Comparison of ENCODE assay signal across 16 cellular contexts in the genomic region with DNA sequence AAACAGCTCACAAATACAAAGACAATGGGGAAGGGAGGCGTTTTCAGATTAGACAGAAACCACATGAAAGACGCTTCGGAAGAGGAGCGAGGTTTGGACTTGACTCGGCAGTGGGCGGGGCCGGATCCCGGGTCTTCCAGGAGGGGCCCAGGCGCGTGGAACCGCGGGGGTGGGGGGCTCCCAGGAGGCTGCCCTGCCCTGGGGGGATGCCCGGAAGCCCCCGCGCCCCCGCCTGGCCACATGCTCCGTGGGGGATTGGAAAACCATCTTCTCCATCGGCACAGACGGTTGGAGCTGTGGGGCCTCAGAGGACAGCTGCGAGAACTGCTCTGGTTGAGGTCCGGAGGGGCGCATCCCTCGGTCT.
DNase-seq lines count a peak whose midpoint lies in the region; ATAC-seq and TF ChIP-seq lines count a peak whose summit lies in the region.
"Had no signal": no experiment of that assay in that cellular context is flagged by ENCODE, and none has a peak within 500 bp of the region (broad histone marks: within the 10 kb centered on the region; RNA-seq: fewer than 3 reads in every experiment).

No MANE protein-coding gene starts in this region.

- CTCF ChIA-PET in CD8-positive, alpha-beta T cell (lab: Charles Lee) = interaction anchor here (0.7 kb wide), 1 partner anchor 14 kb away, joined by 3 read pairs; no protein-coding TSS in a partner anchor

- no peak overlapping the region for H2BK5ac ChIP-seq in mesenchymal stem cell (ENCODE audit: low read depth, low read length, poor library complexity, severe bottlenecking)

- H3K9ac ChIP-seq in mesenchymal stem cell (ENCODE audit: low read length) = no peak overlapping the region

- peak overlapping the region; percentile 12 for H3K4me3 ChIP-seq in CD8-positive, alpha-beta T cell (ENCODE audit: low read depth, low read length)
- H3K4me3 ChIP-seq in mesenchymal stem cell (ENCODE audit: insufficient read depth in 1 of 2, low read depth in 1 of 2, low read length in 2 of 2) = no peak overlapping the region
- H3K4me3 ChIP-seq: colonic mucosa, HAP-1 had no signal

- WGBS in mesenchymal stem cell = 86% methylated on average over 23 of the region's 23 CpGs

- H2AK5ac ChIP-seq in mesenchymal stem cell (ENCODE audit: low read length, severe bottlenecking) = no peak overlapping the region

- TF ChIP-seq CTCF in CD8-positive, alpha-beta T cell (IDR thresholded peaks at IDR 0.05) = no peak

- H3K27ac Mint-ChIP-seq in CD8-positive, alpha-beta T cell = no peak overlapping the region
- no peak overlapping the region for H3K27ac Mint-ChIP-seq in activated naive CD4-positive, alpha-beta T cell treated with anti-CD3 and anti-CD28 coated beads, Interleukin-2, amount 50 U/mL, for 24 hours

- no peak overlapping the region for H4K91ac ChIP-seq in mesenchymal stem cell (ENCODE audit: low read length)

- H3K4me1 Mint-ChIP-seq in CD8-positive, alpha-beta T cell (ENCODE audit: low read depth) = peaks cover 56% of the 10 kb centered on the region
- H3K4me1 Mint-ChIP-seq in activated naive CD4-positive, alpha-beta T cell treated with anti-CD3 and anti-CD28 coated beads, Interleukin-2, amount 50 U/mL, for 24 hours = peaks cover 32% of the 10 kb centered on the region

- no peak overlapping the region for H2AFZ ChIP-seq in mesenchymal stem cell (ENCODE audit: low read depth, low read length)

- H3K4me3 Mint-ChIP-seq in CD8-positive, alpha-beta T cell = peak overlapping the region; percentile 72
- H3K4me3 Mint-ChIP-seq in activated naive CD4-positive, alpha-beta T cell treated with anti-CD3 and anti-CD28 coated beads, Interleukin-2, amount 50 U/mL, for 24 hours = peak overlapping the region; percentile 6

- H3K4me2 ChIP-seq in mesenchymal stem cell (ENCODE audit: low read length, poor library complexity, severe bottlenecking) = no peak overlapping the region

- H3K27ac ChIP-seq in CD8-positive, alpha-beta T cell (ENCODE audit: low read depth, low read length) = no peak overlapping the region
- H3K27ac ChIP-seq in mesenchymal stem cell (ENCODE audit: low read length, poor library complexity, severe bottlenecking) = no peak overlapping the region
- H3K27ac ChIP-seq: colonic mucosa, neutrophil had no signal

- peak in 1 of 7 experiments; percentile 46 for DNase-seq in CD8-positive, alpha-beta T cell
- peak; percentile 32 for DNase-seq in LoVo (ENCODE audit: low spot score)
- peak; percentile 50 for DNase-seq in stimulated activated CD4-positive, alpha-beta T cell treated with anti-CD3 and anti-CD28 coated beads, Interleukin-12 subunit alpha, Interleukin-12 subunit beta, amount 100 ng/mL, for 4 hours
- no peak for DNase-seq in NCI-H446 treated with DMSO at 0.1 percent for 48 hours (lab: John Stamatoyannopoulos, UW)
- DNase-seq in mesenchymal stem cell = no peak
- DNase-seq in OCI-M1 (lab: John Stamatoyannopoulos, UW) = no peak
- DNase-seq: C1 segment of cervical spinal cord; colonic mucosa; mesendoderm; NCI-H1092 treated with DMSO at 0.1 percent for 48 hours; NCI-H2171 treated with DMSO at 0.1 percent for 48 hours; NK-92 treated with Interleukin-12 subunit alpha and Interleukin-12 subunit beta, amount 100 ng/mL, for 24 hours had no signal

- no peaks in the 10 kb centered on the region for H3K79me1 ChIP-seq in mesenchymal stem cell (replicated peaks; ENCODE audit: low read length, poor library complexity, severe bottlenecking)

- H3K36me3 ChIP-seq in CD8-positive, alpha-beta T cell (ENCODE audit: insufficient read depth, low read length) = no peaks in the 10 kb centered on the region
- no peaks in the 10 kb centered on the region for H3K36me3 ChIP-seq in mesenchymal stem cell (ENCODE audit: control insufficient read depth in 1 of 2, insufficient read depth in 2 of 2, low read depth in 1 of 2, low read length in 2 of 2)
- H3K36me3 ChIP-seq: colonic mucosa, HAP-1, neutrophil had no signal

- no peak overlapping the region for H2BK15ac ChIP-seq in mesenchymal stem cell (ENCODE audit: low read depth, poor library complexity, severe bottlenecking)

- H4K8ac ChIP-seq in mesenchymal stem cell (ENCODE audit: low read length) = no peak overlapping the region

- peaks cover 61% of the 10 kb centered on the region for H3K4me1 ChIP-seq in CD8-positive, alpha-beta T cell (ENCODE audit: insufficient read depth, low read length)
- no peaks in the 10 kb centered on the region for H3K4me1 ChIP-seq in mesenchymal stem cell (ENCODE audit: control insufficient read depth, insufficient read depth, low read depth, low read length)
- H3K4me1 ChIP-seq: colonic mucosa, HAP-1 had no signal

- no peaks in the 10 kb centered on the region for H3K27me3 ChIP-seq in CD8-positive, alpha-beta T cell (ENCODE audit: insufficient read depth, low read length)
- no peaks in the 10 kb centered on the region for H3K27me3 ChIP-seq in mesenchymal stem cell (ENCODE audit: control insufficient read depth in 1 of 2, insufficient read depth in 1 of 2, low read length in 2 of 2)

- H2BK12ac ChIP-seq in mesenchymal stem cell (ENCODE audit: low read length in 2 of 2) = no peak overlapping the region

- H3K36me3 Mint-ChIP-seq in CD8-positive, alpha-beta T cell = no peaks in the 10 kb centered on the region
- no peaks in the 10 kb centered on the region for H3K36me3 Mint-ChIP-seq in activated naive CD4-positive, alpha-beta T cell treated with anti-CD3 and anti-CD28 coated beads, Interleukin-2, amount 50 U/mL, for 24 hours

- no peak overlapping the region for H3K23ac ChIP-seq in mesenchymal stem cell (ENCODE audit: low read length in 2 of 2)

- no peaks in the 10 kb centered on the region for H3K9me3 ChIP-seq in CD8-positive, alpha-beta T cell (ENCODE audit: low read length)
- H3K9me3 ChIP-seq in mesenchymal stem cell (ENCODE audit: control insufficient read depth, low read length) = no peaks in the 10 kb centered on the region
- H3K9me3 ChIP-seq: colonic mucosa, HAP-1, neutrophil had no signal

- POLR2A ChIA-PET in CD8-positive, alpha-beta T cell (lab: Charles Lee) = no interaction called here

- no peak for ATAC-seq in CD8-positive, alpha-beta T cell
- ATAC-seq: Right ventricle myocardium inferior had no signal

- H2BK120ac ChIP-seq in mesenchymal stem cell (ENCODE audit: low read depth, low read length) = no peak overlapping the region

- intact Hi-C loops in CD8-positive, alpha-beta T cell (cut with DNase I, micrococcal nuclease) = no loop called here

- H3K27me3 Mint-ChIP-seq in CD8-positive, alpha-beta T cell (ENCODE audit: low read depth) = peaks cover 12% of the 10 kb centered on the region
- H3K27me3 Mint-ChIP-seq in activated naive CD4-positive, alpha-beta T cell treated with anti-CD3 and anti-CD28 coated beads, Interleukin-2, amount 50 U/mL, for 24 hours = peaks cover 13% of the 10 kb centered on the region

- H3K18ac ChIP-seq in mesenchymal stem cell (ENCODE audit: low read depth in 1 of 2, low read length in 2 of 2) = no peak overlapping the region

- no peak overlapping the region for H3K4ac ChIP-seq in mesenchymal stem cell (ENCODE audit: low read depth in 1 of 2, low read length in 2 of 2)

- H3K9me3 Mint-ChIP-seq in CD8-positive, alpha-beta T cell = no peaks in the 10 kb centered on the region
- H3K9me3 Mint-ChIP-seq in activated naive CD4-positive, alpha-beta T cell treated with anti-CD3 and anti-CD28 coated beads, Interleukin-2, amount 50 U/mL, for 24 hours = no peaks in the 10 kb centered on the region

- H3K14ac ChIP-seq in mesenchymal stem cell (ENCODE audit: low read length in 2 of 2) = no peak overlapping the region

Comparison
In these comparisons a context has a peak if more than half of its experiments do, and no peak if none do; other contexts are left out.
1. DNase-seq: peak in LoVo (single experiment) and stimulated activated CD4-positive, alpha-beta T cell treated with anti-CD3 and anti-CD28 coated beads, Interleukin-12 subunit alpha, Interleukin-12 subunit beta, amount 100 ng/mL, for 4 hours (single experiment); none in NCI-H446 treated with DMSO at 0.1 percent for 48 hours (single experiment), mesenchymal stem cell (single experiment) and OCI-M1 (single experiment).